23 cellular contexts compared by ENCODE assay signal in genomic region chr3:145983101-145983500, GRCh38.
"Had no signal": no experiment of that assay in that cellular context is flagged by ENCODE, and none has a peak within 500 bp of the region (broad histone marks: within the 10 kb centered on the region; RNA-seq: fewer than 3 reads in every experiment).

No MANE protein-coding gene starts in this region.

- H3K27ac Mint-ChIP-seq: activated CD4-positive, alpha-beta T cell treated with anti-CD3 and anti-CD28 coated beads for 36 hours; activated naive CD8-positive, alpha-beta T cell; brain; naive thymus-derived CD4-positive, alpha-beta T cell; type B pancreatic cell had no signal

- H3K27me3 ChIP-seq: gastroesophageal sphincter, right atrium auricular region, testis, vagina had no signal

- H3K36me3 Mint-ChIP-seq: activated naive CD8-positive, alpha-beta T cell; brain; naive thymus-derived CD4-positive, alpha-beta T cell; type B pancreatic cell had no signal

- H3K4me1 ChIP-seq: gastroesophageal sphincter, right atrium auricular region, testis, vagina had no signal

- DNase-seq: activated CD4-positive, alpha-beta T cell treated with anti-CD3 and anti-CD28 coated beads for 36 hours; activated CD4-positive, alpha-beta T cell treated with anti-CD3 and anti-CD28 coated beads, Interleukin-2, amount 50 U/mL, for 4 hours; activated CD4-positive, CD25-positive, alpha-beta regulatory T cell; activated effector memory CD4-positive, alpha-beta T cell treated with Interleukin-2 at 50 U/mL for 16 hours; activated naive CD4-positive, alpha-beta T cell treated with Interleukin-2 at 50 U/mL for 16 hours; aorta; cortex of kidney; hippocampal formation; kidney; left colon; midbrain; naive thymus-derived CD4-positive, alpha-beta T cell; stimulated activated CD4-positive, alpha-beta T cell treated with anti-CD3 and anti-CD28 coated beads, Interleukin-4, amount 100 ng/mL, for 1 hour; stimulated activated naive CD8-positive, alpha-beta T cell treated with anti-CD3 and anti-CD28 coated beads, Interleukin-15, Interleukin-2, amounts not matched to agents 100 U/mL and 50 U/mL, for 24 hours; T-helper 2 cell; testis had no signal

- H3K36me3 ChIP-seq: gastroesophageal sphincter, right atrium auricular region, vagina had no signal

- H3K4me3 ChIP-seq: gastroesophageal sphincter, right atrium auricular region, testis, vagina had no signal

- H3K4me3 Mint-ChIP-seq: activated CD4-positive, alpha-beta T cell treated with anti-CD3 and anti-CD28 coated beads for 36 hours; activated naive CD8-positive, alpha-beta T cell; brain; naive thymus-derived CD4-positive, alpha-beta T cell; neural crest cell; type B pancreatic cell had no signal

- H3K9me3 ChIP-seq: testis, vagina had no signal

- H3K27me3 Mint-ChIP-seq: activated naive CD8-positive, alpha-beta T cell; naive thymus-derived CD4-positive, alpha-beta T cell; type B pancreatic cell had no signal

- H3K4me1 Mint-ChIP-seq: activated CD4-positive, alpha-beta T cell treated with anti-CD3 and anti-CD28 coated beads for 36 hours; brain; naive thymus-derived CD4-positive, alpha-beta T cell; neural crest cell had no signal

- H3K27ac ChIP-seq: gastroesophageal sphincter, right atrium auricular region, testis, vagina had no signal
